1 cellular context compared by ENCODE assay signal in the genomic region with DNA sequence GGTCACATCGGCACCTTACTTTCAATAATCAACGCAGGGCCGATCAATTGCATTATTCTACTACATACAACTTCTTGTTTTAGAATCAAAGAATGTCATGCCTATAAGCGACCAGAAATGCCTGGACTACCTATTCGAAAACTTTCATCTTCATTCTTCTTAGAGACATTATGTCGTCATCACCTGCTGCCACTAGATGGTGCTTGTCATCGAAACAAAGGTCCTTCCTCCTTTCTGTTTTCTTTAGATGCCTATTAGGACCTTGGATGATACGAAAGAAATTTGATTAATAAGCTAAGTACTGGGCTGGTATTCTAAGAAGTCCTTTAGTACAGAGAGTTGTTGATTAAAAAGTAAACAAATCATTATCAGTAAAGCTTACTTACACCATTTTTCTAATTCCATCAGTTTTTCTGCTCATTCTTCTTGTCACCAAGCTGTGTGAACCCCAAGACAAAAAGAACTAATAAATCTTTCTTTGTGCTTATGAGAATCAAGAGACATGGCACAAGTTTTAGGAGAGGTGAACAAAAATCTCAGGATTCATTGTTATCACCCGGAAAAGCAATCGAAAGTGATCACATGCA.
A peak's percentile ranks its signal among the peaks of the same experiment; 100 is the strongest.
TF ChIP-seq lines count a peak whose summit lies in the region.

No MANE protein-coding gene starts in this region.

TF ChIP-seq in GM12878, 131 proteins besides CTCF, POLR2A, EP300 and RAD21 (continued from another document):
- TF ChIP-seq, protein P1, sequence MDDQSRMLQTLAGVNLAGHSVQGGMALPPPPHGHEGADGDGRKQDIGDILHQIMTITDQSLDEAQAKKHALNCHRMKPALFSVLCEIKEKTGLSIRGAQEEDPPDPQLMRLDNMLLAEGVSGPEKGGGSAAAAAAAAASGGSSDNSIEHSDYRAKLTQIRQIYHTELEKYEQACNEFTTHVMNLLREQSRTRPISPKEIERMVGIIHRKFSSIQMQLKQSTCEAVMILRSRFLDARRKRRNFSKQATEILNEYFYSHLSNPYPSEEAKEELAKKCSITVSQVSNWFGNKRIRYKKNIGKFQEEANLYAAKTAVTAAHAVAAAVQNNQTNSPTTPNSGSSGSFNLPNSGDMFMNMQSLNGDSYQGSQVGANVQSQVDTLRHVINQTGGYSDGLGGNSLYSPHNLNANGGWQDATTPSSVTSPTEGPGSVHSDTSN (IDR thresholded peaks at IDR 0.05; ENCODE audit: insufficient replicate concordance, low read depth, low read length), result no peak
- peak; percentile 71; the same call in 1 of the 2 replicates for TF ChIP-seq CREM (IDR thresholded peaks at IDR 0.05; ENCODE audit: low read depth)
- TF ChIP-seq, protein P2, sequence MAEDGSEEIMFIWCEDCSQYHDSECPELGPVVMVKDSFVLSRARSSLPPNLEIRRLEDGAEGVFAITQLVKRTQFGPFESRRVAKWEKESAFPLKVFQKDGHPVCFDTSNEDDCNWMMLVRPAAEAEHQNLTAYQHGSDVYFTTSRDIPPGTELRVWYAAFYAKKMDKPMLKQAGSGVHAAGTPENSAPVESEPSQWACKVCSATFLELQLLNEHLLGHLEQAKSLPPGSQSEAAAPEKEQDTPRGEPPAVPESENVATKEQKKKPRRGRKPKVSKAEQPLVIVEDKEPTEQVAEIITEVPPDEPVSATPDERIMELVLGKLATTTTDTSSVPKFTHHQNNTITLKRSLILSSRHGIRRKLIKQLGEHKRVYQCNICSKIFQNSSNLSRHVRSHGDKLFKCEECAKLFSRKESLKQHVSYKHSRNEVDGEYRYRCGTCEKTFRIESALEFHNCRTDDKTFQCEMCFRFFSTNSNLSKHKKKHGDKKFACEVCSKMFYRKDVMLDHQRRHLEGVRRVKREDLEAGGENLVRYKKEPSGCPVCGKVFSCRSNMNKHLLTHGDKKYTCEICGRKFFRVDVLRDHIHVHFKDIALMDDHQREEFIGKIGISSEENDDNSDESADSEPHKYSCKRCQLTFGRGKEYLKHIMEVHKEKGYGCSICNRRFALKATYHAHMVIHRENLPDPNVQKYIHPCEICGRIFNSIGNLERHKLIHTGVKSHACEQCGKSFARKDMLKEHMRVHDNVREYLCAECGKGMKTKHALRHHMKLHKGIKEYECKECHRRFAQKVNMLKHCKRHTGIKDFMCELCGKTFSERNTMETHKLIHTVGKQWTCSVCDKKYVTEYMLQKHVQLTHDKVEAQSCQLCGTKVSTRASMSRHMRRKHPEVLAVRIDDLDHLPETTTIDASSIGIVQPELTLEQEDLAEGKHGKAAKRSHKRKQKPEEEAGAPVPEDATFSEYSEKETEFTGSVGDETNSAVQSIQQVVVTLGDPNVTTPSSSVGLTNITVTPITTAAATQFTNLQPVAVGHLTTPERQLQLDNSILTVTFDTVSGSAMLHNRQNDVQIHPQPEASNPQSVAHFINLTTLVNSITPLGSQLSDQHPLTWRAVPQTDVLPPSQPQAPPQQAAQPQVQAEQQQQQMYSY (CRISPR knock-in tag; IDR thresholded peaks at IDR 0.05), result no peak
- no peak for TF ChIP-seq FOXM1 (IDR thresholded peaks at IDR 0.05; ENCODE audit: low read depth, low read length)
- no peak for TF ChIP-seq KLF5 (IDR thresholded peaks at IDR 0.05; ENCODE audit: partially characterized antibody)
- TF ChIP-seq, protein P3, sequence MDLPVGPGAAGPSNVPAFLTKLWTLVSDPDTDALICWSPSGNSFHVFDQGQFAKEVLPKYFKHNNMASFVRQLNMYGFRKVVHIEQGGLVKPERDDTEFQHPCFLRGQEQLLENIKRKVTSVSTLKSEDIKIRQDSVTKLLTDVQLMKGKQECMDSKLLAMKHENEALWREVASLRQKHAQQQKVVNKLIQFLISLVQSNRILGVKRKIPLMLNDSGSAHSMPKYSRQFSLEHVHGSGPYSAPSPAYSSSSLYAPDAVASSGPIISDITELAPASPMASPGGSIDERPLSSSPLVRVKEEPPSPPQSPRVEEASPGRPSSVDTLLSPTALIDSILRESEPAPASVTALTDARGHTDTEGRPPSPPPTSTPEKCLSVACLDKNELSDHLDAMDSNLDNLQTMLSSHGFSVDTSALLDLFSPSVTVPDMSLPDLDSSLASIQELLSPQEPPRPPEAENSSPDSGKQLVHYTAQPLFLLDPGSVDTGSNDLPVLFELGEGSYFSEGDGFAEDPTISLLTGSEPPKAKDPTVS (IDR thresholded peaks at IDR 0.05; ENCODE audit: low read depth, low read length), result no peak
- TF ChIP-seq TAF1 (IDR thresholded peaks at IDR 0.05; ENCODE audit: borderline replicate concordance, low read depth, low read length), result no peak
- TF ChIP-seq KAT2A (conservative IDR thresholded peaks at IDR 0.05; ENCODE audit: control insufficient read depth, low read depth, low read length), result no peak
- TF ChIP-seq EED (IDR thresholded peaks at IDR 0.05; ENCODE audit: low read depth), result no peak
- TF ChIP-seq SMC3 (IDR thresholded peaks at IDR 0.05; ENCODE audit: borderline replicate concordance, low read length), result peak; percentile 75; the same call in 1 of the 2 replicates
- TF ChIP-seq ATF7 (IDR thresholded peaks at IDR 0.05; ENCODE audit: low read depth), result peak; percentile 92
- TF ChIP-seq, protein P4, sequence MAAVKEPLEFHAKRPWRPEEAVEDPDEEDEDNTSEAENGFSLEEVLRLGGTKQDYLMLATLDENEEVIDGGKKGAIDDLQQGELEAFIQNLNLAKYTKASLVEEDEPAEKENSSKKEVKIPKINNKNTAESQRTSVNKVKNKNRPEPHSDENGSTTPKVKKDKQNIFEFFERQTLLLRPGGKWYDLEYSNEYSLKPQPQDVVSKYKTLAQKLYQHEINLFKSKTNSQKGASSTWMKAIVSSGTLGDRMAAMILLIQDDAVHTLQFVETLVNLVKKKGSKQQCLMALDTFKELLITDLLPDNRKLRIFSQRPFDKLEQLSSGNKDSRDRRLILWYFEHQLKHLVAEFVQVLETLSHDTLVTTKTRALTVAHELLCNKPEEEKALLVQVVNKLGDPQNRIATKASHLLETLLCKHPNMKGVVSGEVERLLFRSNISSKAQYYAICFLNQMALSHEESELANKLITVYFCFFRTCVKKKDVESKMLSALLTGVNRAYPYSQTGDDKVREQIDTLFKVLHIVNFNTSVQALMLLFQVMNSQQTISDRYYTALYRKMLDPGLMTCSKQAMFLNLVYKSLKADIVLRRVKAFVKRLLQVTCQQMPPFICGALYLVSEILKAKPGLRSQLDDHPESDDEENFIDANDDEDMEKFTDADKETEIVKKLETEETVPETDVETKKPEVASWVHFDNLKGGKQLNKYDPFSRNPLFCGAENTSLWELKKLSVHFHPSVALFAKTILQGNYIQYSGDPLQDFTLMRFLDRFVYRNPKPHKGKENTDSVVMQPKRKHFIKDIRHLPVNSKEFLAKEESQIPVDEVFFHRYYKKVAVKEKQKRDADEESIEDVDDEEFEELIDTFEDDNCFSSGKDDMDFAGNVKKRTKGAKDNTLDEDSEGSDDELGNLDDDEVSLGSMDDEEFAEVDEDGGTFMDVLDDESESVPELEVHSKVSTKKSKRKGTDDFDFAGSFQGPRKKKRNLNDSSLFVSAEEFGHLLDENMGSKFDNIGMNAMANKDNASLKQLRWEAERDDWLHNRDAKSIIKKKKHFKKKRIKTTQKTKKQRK (IDR thresholded peaks at IDR 0.05; ENCODE audit: low read depth, low read length), result no peak
